In the genomic region with DNA sequence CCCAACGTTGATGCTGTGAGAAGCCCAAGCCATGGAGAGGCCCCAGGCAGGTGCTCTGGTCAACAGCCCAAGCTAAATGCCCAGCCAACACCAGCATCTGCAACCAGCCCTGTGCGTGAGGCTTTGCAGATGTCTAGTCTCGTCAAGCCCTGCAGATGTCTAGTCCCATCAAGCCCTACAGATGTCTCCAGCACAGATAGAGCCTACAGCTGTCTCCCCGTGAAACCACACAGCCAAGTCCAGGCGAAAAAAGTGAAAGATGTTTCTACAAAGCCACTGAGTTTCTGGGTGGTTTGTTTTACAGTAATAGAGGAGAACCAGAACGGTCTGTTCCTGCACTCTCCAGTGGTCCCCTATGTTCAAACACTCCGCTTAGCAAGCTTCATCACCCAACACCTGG, we compare ENCODE assay signal across 4 cellular contexts. TPM values are rescaled to one million over a fixed set of nuclear protein-coding genes. Genes with fewer than 3 reads are reported as not detected.
"Had no signal": no experiment of that assay in that cellular context is flagged by ENCODE, and none has a peak within 500 bp of the region (broad histone marks: within the 10 kb centered on the region; RNA-seq: fewer than 3 reads in every experiment).

No MANE protein-coding gene starts in this region.

RNA-seq across cellular contexts. Expression of gene NUTM2E, which starts 41.5 kb away (rescaled TPM):
- total RNA-seq: ascending aorta; bronchial epithelial cell; cardiac muscle cell; T-helper 1 cell treated with Interleukin-12 subunit alpha and Interleukin-12 subunit beta and Interleukin-4 antibody, amounts not matched to agents 30 ng/mL and 1 ng/mL, for 36 hours had no signal
- polyA plus RNA-seq: cardiac muscle cell had no signal
